ENCODE assay signal across 8 cellular contexts in the genomic region with DNA sequence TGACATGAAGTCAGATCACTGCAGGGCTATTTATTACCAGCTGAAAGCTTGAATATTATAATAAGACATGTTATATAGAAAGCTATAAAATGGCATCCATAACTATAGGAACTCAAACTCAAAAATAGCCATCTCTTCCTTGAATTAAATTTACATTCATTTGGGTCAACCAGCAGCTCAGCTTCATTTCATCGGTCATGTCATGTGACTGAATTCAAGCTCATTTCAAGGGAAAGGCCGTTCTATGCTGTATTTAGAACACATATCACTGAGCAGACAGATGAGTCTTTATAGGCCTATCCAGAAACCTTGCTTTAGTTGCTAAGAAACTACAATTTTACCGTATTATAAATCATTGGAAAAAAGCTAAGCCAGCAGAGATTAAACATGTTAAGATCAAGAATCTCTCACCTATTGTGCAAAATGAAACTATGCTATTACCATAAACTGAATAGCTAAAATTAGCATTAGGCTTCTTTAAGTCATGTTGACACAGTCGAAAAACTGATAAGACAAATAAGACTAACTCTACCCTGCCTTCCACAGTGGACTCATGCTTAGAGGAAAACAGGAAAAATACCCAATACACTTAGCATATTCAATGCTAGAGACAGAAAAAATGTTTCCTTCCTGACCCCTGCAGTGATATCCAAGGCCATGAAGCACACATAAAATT. TPM values are rescaled to one million over a fixed set of nuclear protein-coding genes. Genes with fewer than 3 reads are reported as not detected.
DNase-seq lines count a peak whose midpoint lies in the region; ATAC-seq, FAIRE-seq and TF ChIP-seq lines count a peak whose summit lies in the region.

No MANE protein-coding gene starts in this region.

- TF ChIP-seq EP300 in suprapubic skin (IDR thresholded peaks at IDR 0.05) = no peak

- H3K36me3 Mint-ChIP-seq in activated CD4-positive, alpha-beta T cell treated with anti-CD3 and anti-CD28 coated beads, Interleukin-2, amount 10 ng/mL, durations not matched to agents 7 days and 5 days (ENCODE audit: low read depth) = no peaks in the 10 kb centered on the region
- H3K36me3 Mint-ChIP-seq in activated naive CD8-positive, alpha-beta T cell treated with anti-CD3 and anti-CD28 coated beads, Interleukin-2, amount 50 U/mL, for 24 hours (ENCODE audit: low read depth) = no peaks in the 10 kb centered on the region

- CTCF ChIA-PET in activated CD4-positive, alpha-beta T cell treated with anti-CD3 and anti-CD28 coated beads, Interleukin-2, amount 10 ng/mL, durations not matched to agents 7 days and 5 days (lab: Charles Lee) = interaction anchor here (0.7 to 1.7 kb wide), 4 partner anchors 21 to 71 kb away, joined by 3 to 7 read pairs (median 4); no protein-coding TSS in a partner anchor

- H3K9me3 Mint-ChIP-seq in activated CD4-positive, alpha-beta T cell treated with anti-CD3 and anti-CD28 coated beads, Interleukin-2, amount 10 ng/mL, durations not matched to agents 7 days and 5 days = no peaks in the 10 kb centered on the region
- H3K9me3 Mint-ChIP-seq in activated naive CD8-positive, alpha-beta T cell treated with anti-CD3 and anti-CD28 coated beads, Interleukin-2, amount 50 U/mL, for 24 hours = no peaks in the 10 kb centered on the region

- in situ Hi-C loops in KBM-7 (cut with MboI; ENCODE audit: low pct_unique_long_range_greater_than_20kb, low sequenced_read_pairs) = no loop called here

- H3K9me3 ChIP-seq in suprapubic skin = no peaks in the 10 kb centered on the region

- no peak for DNase-seq in activated CD4-positive, alpha-beta T cell treated with anti-CD3 and anti-CD28 coated beads, Interleukin-2, amount 10 ng/mL, durations not matched to agents 7 days and 5 days
- DNase-seq in activated CD4-positive, alpha-beta T cell treated with anti-CD3 and anti-CD28 coated beads for 1 hour = no peak
- DNase-seq in activated naive CD8-positive, alpha-beta T cell treated with anti-CD3 and anti-CD28 coated beads, Interleukin-2, amount 50 U/mL, for 24 hours = no peak
- DNase-seq in suprapubic skin (ENCODE audit: low spot score in 2 of 2) (no peak), KBM-7 (no peak)

- peaks cover 13% of the 10 kb centered on the region for H3K27me3 Mint-ChIP-seq in activated CD4-positive, alpha-beta T cell treated with anti-CD3 and anti-CD28 coated beads, Interleukin-2, amount 10 ng/mL, durations not matched to agents 7 days and 5 days
- no peaks in the 10 kb centered on the region for H3K27me3 Mint-ChIP-seq in activated naive CD8-positive, alpha-beta T cell treated with anti-CD3 and anti-CD28 coated beads, Interleukin-2, amount 50 U/mL, for 24 hours

- peak overlapping the region; percentile 99 for H3K27ac ChIP-seq in suprapubic skin

- TF ChIP-seq CTCF in suprapubic skin (IDR thresholded peaks at IDR 0.05) = no peak

- 23% methylated on average over 4 of the region's 4 CpGs for WGBS in suprapubic skin

- TF ChIP-seq POLR2A in suprapubic skin (IDR thresholded peaks at IDR 0.05) = no peak

- no peak overlapping the region for H3K27ac Mint-ChIP-seq in activated CD4-positive, alpha-beta T cell treated with anti-CD3 and anti-CD28 coated beads, Interleukin-2, amount 10 ng/mL, durations not matched to agents 7 days and 5 days
- H3K27ac Mint-ChIP-seq in activated naive CD8-positive, alpha-beta T cell treated with anti-CD3 and anti-CD28 coated beads, Interleukin-2, amount 50 U/mL, for 24 hours = peak overlapping the region; percentile 17

- peak overlapping the region; percentile 100 for H3K4me3 ChIP-seq in suprapubic skin

- peaks cover 80% of the 10 kb centered on the region for H3K4me1 ChIP-seq in suprapubic skin

- POLR2A ChIA-PET in activated CD4-positive, alpha-beta T cell treated with anti-CD3 and anti-CD28 coated beads, Interleukin-2, amount 10 ng/mL, durations not matched to agents 7 days and 5 days (lab: Charles Lee) = interaction anchor here (0.6 kb wide), 1 partner anchor 17 kb away, joined by 4 read pairs; no protein-coding TSS in a partner anchor

- no peak for ATAC-seq in activated naive CD8-positive, alpha-beta T cell treated with anti-CD3 and anti-CD28 coated beads, Interleukin-2, amount 50 U/mL, for 24 hours
- no peak for ATAC-seq in HG03196 (IDR thresholded peaks at IDR 0.05; ENCODE audit: unreplicated experiment)
- ATAC-seq in GM21526 (IDR thresholded peaks at IDR 0.05; ENCODE audit: low FRiP score, unreplicated experiment) = no peak

- peaks cover 44% of the 10 kb centered on the region for H3K4me1 Mint-ChIP-seq in activated CD4-positive, alpha-beta T cell treated with anti-CD3 and anti-CD28 coated beads, Interleukin-2, amount 10 ng/mL, durations not matched to agents 7 days and 5 days
- H3K4me1 Mint-ChIP-seq in activated naive CD8-positive, alpha-beta T cell treated with anti-CD3 and anti-CD28 coated beads, Interleukin-2, amount 50 U/mL, for 24 hours = peaks cover 59% of the 10 kb centered on the region

- FAIRE-seq in islet of Langerhans (lab: Jason Lieb, UNC) = peak; percentile 92

- H3K27me3 ChIP-seq in suprapubic skin = no peaks in the 10 kb centered on the region

- H3K4me3 Mint-ChIP-seq in activated CD4-positive, alpha-beta T cell treated with anti-CD3 and anti-CD28 coated beads, Interleukin-2, amount 10 ng/mL, durations not matched to agents 7 days and 5 days = peak overlapping the region; percentile 86
- H3K4me3 Mint-ChIP-seq in activated naive CD8-positive, alpha-beta T cell treated with anti-CD3 and anti-CD28 coated beads, Interleukin-2, amount 50 U/mL, for 24 hours = peak overlapping the region; percentile 86

- H3K36me3 ChIP-seq in suprapubic skin = no peaks in the 10 kb centered on the region

RNA-seq across cellular contexts. Expression of a gene that starts 2.3 kb away (rescaled TPM):
- total RNA-seq in activated CD4-positive, alpha-beta T cell treated with anti-CD3 and anti-CD28 coated beads, Interleukin-2, amount 10 ng/mL, durations not matched to agents 7 days and 5 days = 10 to 100 TPM; 41.4 to 50.6 TPM
- total RNA-seq in suprapubic skin = 100 to 1,000 TPM; 132 to 171 (median 147) TPM

RNA-seq across cellular contexts. Expression of a gene that starts 53.2 kb away (rescaled TPM):
- under 1 TPM; 0.37 to 0.96 TPM for total RNA-seq in activated CD4-positive, alpha-beta T cell treated with anti-CD3 and anti-CD28 coated beads, Interleukin-2, amount 10 ng/mL, durations not matched to agents 7 days and 5 days
- total RNA-seq in suprapubic skin = 100 to 1,000 TPM in 1 of 4 donors, 10 to 100 TPM in 3; 64.2 to 100 (median 74.2) TPM

Comparison
In these comparisons a context has a peak if more than half of its experiments do, and no peak if none do; other contexts are left out.
1. RNA of a gene that starts 53.2 kb away (total RNA-seq): 64.2 to 100 TPM in suprapubic skin; 0.37 to 0.96 TPM in activated CD4-positive, alpha-beta T cell treated with anti-CD3 and anti-CD28 coated beads, Interleukin-2, amount 10 ng/mL, durations not matched to agents 7 days and 5 days; every median in the first group is over 10 times any median in the second.